ENCODE assay signal across 11 cellular contexts in genomic region chr7:112362796-112363195, GRCh38.
DNase-seq lines count a peak whose midpoint lies in the region; ATAC-seq and TF ChIP-seq lines count a peak whose summit lies in the region.
"Had no signal": no experiment of that assay in that cellular context is flagged by ENCODE, and none has a peak within 500 bp of the region (broad histone marks: within the 10 kb centered on the region; RNA-seq: fewer than 3 reads in every experiment).

No MANE protein-coding gene starts in this region.

- H3K9ac ChIP-seq in mammary epithelial cell (ENCODE audit: insufficient read depth, low read length): no peak overlapping the region
- H3K9ac ChIP-seq: BLaER1, SK-N-SH had no signal

- no peak overlapping the region for H3K4me3 Mint-ChIP-seq in neural crest cell

- no peaks in the 10 kb centered on the region for H4K20me1 ChIP-seq in mammary epithelial cell (ENCODE audit: insufficient read depth, low read length)
- H4K20me1 ChIP-seq: BLaER1 had no signal

- TF ChIP-seq CTCF in mammary epithelial cell (conservative IDR thresholded peaks at IDR 0.05 in 1 of 2, IDR thresholded peaks at IDR 0.05 in 1 of 2; ENCODE audit: extremely low read depth in 1 of 2, insufficient read depth in 1 of 2, low read depth in 1 of 2, low read length in 2 of 2) (no peak), neural crest cell (conservative IDR thresholded peaks at IDR 0.05) (no peak), RWPE1 (conservative IDR thresholded peaks at IDR 0.05; ENCODE audit: low read depth) (no peak), esophagus squamous epithelium (IDR thresholded peaks at IDR 0.05) (no peak)

- in situ Hi-C loops in mammary epithelial cell (cut with MboI; ENCODE audit: low sequenced_read_pairs in 2 of 2): no loop called here

- peak overlapping the region; percentile 67 for H2AFZ ChIP-seq in mammary epithelial cell (ENCODE audit: low read depth, low read length)

- TF ChIP-seq POLR2A in esophagus squamous epithelium (IDR thresholded peaks at IDR 0.05): no peak

- peak overlapping the region; percentile 67 for H3K27ac Mint-ChIP-seq in neural crest cell (ENCODE audit: unreplicated experiment)

- dilution Hi-C loops in mammary epithelial cell (cut with HindIII; ENCODE audit: low sequenced_read_pairs): no loop called here

- H3K36me3 Mint-ChIP-seq in neural crest cell (ENCODE audit: low read depth): no peaks in the 10 kb centered on the region

- ATAC-seq in HG03457 (IDR thresholded peaks at IDR 0.05; ENCODE audit: unreplicated experiment): no peak

- H3K4me1 Mint-ChIP-seq in neural crest cell: peaks cover 10% of the 10 kb centered on the region

- CTCF ChIA-PET in mammary epithelial cell (lab: Charles Lee; ENCODE audit: low non-redundant PET) (no interaction called here), RWPE1 (lab: Yijun Ruan, JAX) (no interaction called here)

- POLR2A ChIA-PET in RWPE1 (lab: Yijun Ruan, JAX; ENCODE audit: low non-redundant PET): no interaction called here

- H3K9me3 ChIP-seq in mammary epithelial cell (replicated peaks; ENCODE audit: insufficient read depth, low read length): peaks cover 8% of the 10 kb centered on the region
- H3K9me3 ChIP-seq in esophagus squamous epithelium: no peaks in the 10 kb centered on the region
- H3K9me3 ChIP-seq: SK-N-SH had no signal

- no peak overlapping the region for H3K4me2 ChIP-seq in mammary epithelial cell (ENCODE audit: insufficient read depth, low read depth, low read length)
- H3K4me2 ChIP-seq: BLaER1, SK-N-SH had no signal

- intact Hi-C loops in mammary epithelial cell (cut with micrococcal nuclease): no loop called here
- intact Hi-C loops in esophagus squamous epithelium (cut with DNase I): no loop called here

- no peaks in the 10 kb centered on the region for H3K27me3 Mint-ChIP-seq in neural crest cell (ENCODE audit: low read depth)

- H3K36me3 ChIP-seq in mammary epithelial cell (ENCODE audit: insufficient read depth, low read length): no peaks in the 10 kb centered on the region
- no peaks in the 10 kb centered on the region for H3K36me3 ChIP-seq in esophagus squamous epithelium
- H3K36me3 ChIP-seq: BLaER1 had no signal

- 22% methylated on average over 7 of the region's 7 CpGs for WGBS in mammary epithelial cell (ENCODE audit: low coverage, missing lambda C conversion rate)
- WGBS in esophagus squamous epithelium, 2 donors: 76 to 90% methylated on average over 5 to 6 of the region's 7 CpGs

- H3K4me1 ChIP-seq in mammary epithelial cell (ENCODE audit: insufficient read depth, low read length) (peaks cover 10% of the 10 kb centered on the region), esophagus squamous epithelium (no peaks in the 10 kb centered on the region)
- H3K4me1 ChIP-seq: BLaER1 had no signal

- no TSS peak for BruUV-seq in mammary epithelial cell (replicated peaks; lab: Mats Ljungman, UMichigan)

- DNase-seq in GM03348 (ENCODE audit: low spot score) (peak; percentile 24), NCI-H1436 (lab: John Stamatoyannopoulos, UW) (peak; percentile 71), mammary epithelial cell (no peak), neural crest cell (ENCODE audit: low read depth, low spot score) (no peak), RWPE1 (ENCODE audit: low spot score) (no peak), esophagus squamous epithelium (lab: John Stamatoyannopoulos, UW) (no peak)
- DNase-seq in activated CD4-positive, CD25-positive, alpha-beta regulatory T cell (lab: John Stamatoyannopoulos, UW): no peak
- DNase-seq: activated naive CD4-positive, alpha-beta T cell treated with Interleukin-2 at 50 U/mL for 16 hours; SK-N-SH had no signal

- H3K4me3 ChIP-seq in mammary epithelial cell (replicated peaks in 1 of 3; ENCODE audit: insufficient read depth in 1 of 3, low read depth in 2 of 3, low read length in 3 of 3): no peak overlapping the region
- H3K4me3 ChIP-seq in esophagus squamous epithelium: no peak overlapping the region
- H3K4me3 ChIP-seq: BLaER1 had no signal

- H3K79me2 ChIP-seq in mammary epithelial cell (ENCODE audit: insufficient read depth, low read length): no peaks in the 10 kb centered on the region

- H3K27ac ChIP-seq in mammary epithelial cell (ENCODE audit: insufficient read depth, low read depth, low read length) (no peak overlapping the region), RWPE1 (no peak overlapping the region), esophagus squamous epithelium (no peak overlapping the region)
- H3K27ac ChIP-seq: BLaER1 had no signal

- H3K9me3 Mint-ChIP-seq in neural crest cell: peaks cover 8% of the 10 kb centered on the region

- no peaks in the 10 kb centered on the region for H3K27me3 ChIP-seq in mammary epithelial cell (ENCODE audit: insufficient read depth, low read length)
- H3K27me3 ChIP-seq in esophagus squamous epithelium: no peaks in the 10 kb centered on the region
- H3K27me3 ChIP-seq: BLaER1 had no signal

Comparison
In these comparisons a context has a peak if more than half of its experiments do, and no peak if none do; other contexts are left out.
1. DNase-seq: peak in GM03348 (single experiment) and NCI-H1436 (single experiment); none in mammary epithelial cell (single experiment), neural crest cell (single experiment), activated CD4-positive, CD25-positive, alpha-beta regulatory T cell (0 of 4), RWPE1 (single experiment) and esophagus squamous epithelium (single experiment).